ENCODE assay signal across 12 cellular contexts in genomic region chr2:219460424-219460926, GRCh38. TPM values are rescaled to one million over a fixed set of nuclear protein-coding genes. Genes with fewer than 3 reads are reported as not detected.
DNase-seq lines count a peak whose midpoint lies in the region; ATAC-seq, FAIRE-seq and TF ChIP-seq lines count a peak whose summit lies in the region.
"Had no signal": no experiment of that assay in that cellular context is flagged by ENCODE, and none has a peak within 500 bp of the region (broad histone marks: within the 10 kb centered on the region; RNA-seq: fewer than 3 reads in every experiment).

No MANE protein-coding gene starts in this region.

- CTCF ChIA-PET in K562 (lab: Yijun Ruan, JAX; ENCODE audit: low intra/inter-chr PET ratio), result interaction anchor here (1.6 kb wide), 1 partner anchor 61 kb away, joined by 7 read pairs; no protein-coding TSS in a partner anchor

- FAIRE-seq in K562 (lab: Jason Lieb, UNC), result no peak
- FAIRE-seq: GM12878 had no signal

- H3K36me3 ChIP-seq in HUES48 (ENCODE audit: control insufficient read depth, insufficient read depth, low read length) (peaks cover 7% of the 10 kb centered on the region; the same call in 1 of the 2 replicates), K562 (ENCODE audit: control insufficient read depth, insufficient read depth, low read length) (no peaks in the 10 kb centered on the region), skeletal muscle tissue (ENCODE audit: control insufficient read depth in 3 of 3, insufficient read depth in 3 of 3, low read length in 3 of 3) (peaks cover 26 to 46% (median 45%) of the 10 kb centered on the region in 3 donors)
- H3K36me3 ChIP-seq: adrenal gland had no signal

- DNase-seq in K562 (ENCODE audit: extremely low read depth in 1 of 4, low spot score in 3 of 4), result peak; percentile 43 to 57 (median 54)
- peak; percentile 39 for DNase-seq in iris pigment epithelial cell (ENCODE audit: low read depth)
- no peak for DNase-seq in SKM-1 treated with dmso at 0.1 percent for 144 hours (lab: John Stamatoyannopoulos, UW; ENCODE audit: unreplicated experiment)
- DNase-seq in middle frontal gyrus (ENCODE audit: extremely low spot score, low spot score), result no peak
- DNase-seq: stimulated activated naive CD4-positive, alpha-beta T cell treated with Interleukin-2 at 50 U/mL for 16 hours had no signal

- no peak overlapping the region for H3K9ac ChIP-seq in HUES48 (ENCODE audit: low read depth, low read length)
- H3K9ac ChIP-seq in K562 (ENCODE audit: insufficient read depth in 1 of 2, low read depth in 2 of 2, low read length in 2 of 2), result peak overlapping the region; percentile 23 to 88; a peak in 3 of 4 replicates
- H3K9ac ChIP-seq in skeletal muscle tissue (ENCODE audit: low read depth in 1 of 3, low read length in 3 of 3), result peak overlapping the region; percentile 64 to 85 (median 84)

- H3K27me3 ChIP-seq in HUES48 (ENCODE audit: control insufficient read depth, insufficient read depth, low read length) (peaks cover 4% of the 10 kb centered on the region; the same call in 1 of the 2 replicates), K562 (ENCODE audit: control insufficient read depth in 2 of 2, insufficient read depth in 2 of 2, low read length in 2 of 2) (no peaks in the 10 kb centered on the region), skeletal muscle tissue (ENCODE audit: control insufficient read depth in 3 of 3, insufficient read depth in 3 of 3, low read length in 3 of 3) (peaks cover 0 to 5% (median 0%) of the 10 kb centered on the region in 3 donors)
- H3K27me3 ChIP-seq: adrenal gland had no signal

- no peaks in the 10 kb centered on the region for H3K79me2 ChIP-seq in K562 (ENCODE audit: control insufficient read depth, insufficient read depth, low read length)

- peak overlapping the region; percentile 71 for H2AFZ ChIP-seq in K562 (ENCODE audit: low read depth, low read length)

- H3K9me1 ChIP-seq in K562 (ENCODE audit: control insufficient read depth, insufficient read depth, low read length), result no peaks in the 10 kb centered on the region

- no peak for TF ChIP-seq RAD21 in K562 (CRISPR knock-in tag; conservative IDR thresholded peaks at IDR 0.05 in 1 of 2, IDR thresholded peaks at IDR 0.05 in 1 of 2)

- TF ChIP-seq EP300 in K562 (IDR thresholded peaks at IDR 0.05; ENCODE audit: low read length), result no peak

- no TSS peak for BruUV-seq in K562 (replicated peaks; lab: Mats Ljungman, UMichigan)

- peak; percentile 66 for ATAC-seq in K562
- no peak for ATAC-seq in GM21423 (IDR thresholded peaks at IDR 0.05; ENCODE audit: unreplicated experiment)
- no peak for ATAC-seq in GM18861 (IDR thresholded peaks at IDR 0.05; ENCODE audit: unreplicated experiment)

- in situ Hi-C loops in K562 (cut with MboI), result no loop called here

- peak overlapping the region; percentile 23; the same call in 1 of the 2 replicates for H3K4me3 ChIP-seq in HUES48 (ENCODE audit: low read depth, low read length)
- H3K4me3 ChIP-seq in K562, result no peak overlapping the region
- H3K4me3 ChIP-seq in skeletal muscle tissue (ENCODE audit: low read length in 3 of 3), result peak overlapping the region; percentile 43 to 56 (median 54)
- H3K4me3 ChIP-seq: adrenal gland, GM12878 had no signal

- POLR2A ChIA-PET in K562 (lab: Yijun Ruan, JAX), result interaction anchor here (0.6 kb wide), 1 partner anchor 69 kb away, joined by 3 read pairs; no protein-coding TSS in a partner anchor

- H3K27ac ChIP-seq in HUES48 (ENCODE audit: low read depth, low read length) (peak overlapping the region; percentile 55), K562 (ENCODE audit: extremely low read depth, low read depth, low read length) (peak overlapping the region; percentile 41; the same call in 2 of the 3 replicates), skeletal muscle tissue (ENCODE audit: low read depth, low read length) (peak overlapping the region; percentile 93)

- WGBS in K562 (ENCODE audit: insufficient coverage, low coverage, missing lambda C conversion rate), result 52% methylated on average over 4 of the region's 18 CpGs

- H3K4me2 ChIP-seq in K562 (ENCODE audit: insufficient read depth, low read length), result no peak overlapping the region

- no peak for TF ChIP-seq CTCF in K562 (IDR thresholded peaks at IDR 0.05 in 2 of 3, conservative IDR thresholded peaks at IDR 0.05 in 1 of 3; ENCODE audit: insufficient read depth in 2 of 3, low read depth in 1 of 3, low read length in 3 of 3)

- H3K4me1 ChIP-seq in HUES48 (ENCODE audit: control insufficient read depth, insufficient read depth, low read length), result peaks cover 23% of the 10 kb centered on the region
- H3K4me1 ChIP-seq in K562 (replicated peaks in 1 of 2; ENCODE audit: control insufficient read depth in 2 of 2, insufficient read depth in 2 of 2, low read length in 2 of 2), result peaks cover 20 to 37% of the 10 kb centered on the region in 2 experiments
- H3K4me1 ChIP-seq in skeletal muscle tissue (ENCODE audit: control insufficient read depth in 3 of 3, insufficient read depth in 3 of 3, low read length in 3 of 3), result peaks cover 49 to 64% (median 54%) of the 10 kb centered on the region in 3 donors
- H3K4me1 ChIP-seq: adrenal gland had no signal

- no peak for TF ChIP-seq POLR2A in K562 (conservative IDR thresholded peaks at IDR 0.05)

- H3K9me3 ChIP-seq in HUES48 (ENCODE audit: control insufficient read depth, insufficient read depth, low read length) (no peaks in the 10 kb centered on the region), K562 (replicated peaks; ENCODE audit: control insufficient read depth, insufficient read depth, low read depth, low read length) (no peaks in the 10 kb centered on the region), skeletal muscle tissue (ENCODE audit: control insufficient read depth in 3 of 3, low read length in 3 of 3) (no peaks in the 10 kb centered on the region)
- H3K9me3 ChIP-seq: adrenal gland had no signal

- intact Hi-C loops in K562 (cut with micrococcal nuclease), result no loop called here

- no peaks in the 10 kb centered on the region for H4K20me1 ChIP-seq in K562 (replicated peaks; ENCODE audit: control insufficient read depth, insufficient read depth, low read length)

RNA-seq across cellular contexts. Expression of gene SPEG, which starts 25.8 kb away (rescaled TPM):
- 12.1 and 39.1 TPM in 2 replicates for total RNA-seq in K562 (2011; cell fraction: chromatin; rRNA removed; ENCODE audit: low replicate concordance)
- 23.0 and 26.8 TPM in 2 replicates for total RNA-seq in K562 (2011; cell fraction: nucleolus; rRNA removed)
- 15.2 and 19.2 TPM in 2 replicates for total RNA-seq in K562 (2011; cell fraction: nucleoplasm; rRNA removed)
- total RNA-seq in K562 (2014; rRNA removed), result 3.9 and 6.0 TPM in 2 replicates
- 1.3 and 1.5 TPM in 2 replicates for total RNA-seq in K562 (2014; rRNA removed; fragmentation: Illumina TruSeq; extraction: Trizol)
- total RNA-seq in K562 (2015; rRNA removed; fragmentation: Illumina TruSeq; extraction: Trizol), result 3.0 and 3.7 TPM in 2 replicates
- total RNA-seq in K562 (2021), result 6.0 and 8.7 TPM in 2 replicates
- 6.3 and 6.5 TPM in 2 replicates for polyA plus RNA-seq in K562 (2011; rRNA removed)
- 4.6 and 12.1 TPM in 2 replicates for polyA plus RNA-seq in K562 (2011; cell fraction: cytosol; rRNA removed)
- 24.5 and 70.3 TPM in 2 replicates for polyA plus RNA-seq in K562 (2011; cell fraction: nucleus; rRNA removed)
- polyA plus RNA-seq in K562 (2012), result 9.4 and 12.8 TPM in 2 replicates
- 2.4 and 5.5 TPM in 2 replicates for polyA plus RNA-seq in K562 (2014; fragmentation: Illumina TruSeq; extraction: Trizol)
- 1 to 10 TPM in 1 of 2 experiments, under 1 TPM in 1; 0.49 to 1.3 TPM for polyA plus RNA-seq in K562 (2014; fragmentation: Nextera tagmentation; extraction: Ambion mirVana)
- 6.5 and 7.9 TPM in 2 replicates for polyA plus RNA-seq in K562 (2014; rRNA removed)
- 1.5 and 2.0 TPM in 2 replicates for polyA minus RNA-seq in K562 (2011; rRNA and poly(A)+ RNA removed)
- polyA minus RNA-seq in K562 (2011; cell fraction: cytosol; rRNA and poly(A)+ RNA removed), result 3.1 and 4.2 TPM in 2 replicates
- 11.8 and 14.0 TPM in 2 replicates for polyA minus RNA-seq in K562 (2011; cell fraction: nucleus; rRNA and poly(A)+ RNA removed)
- 95.5 TPM for total RNA-seq in skeletal muscle tissue

RNA-seq across cellular contexts. Expression of gene GMPPA, which starts 38.2 kb away (rescaled TPM):
- 76.3 and 182 TPM in 2 replicates for total RNA-seq in K562 (2011; cell fraction: chromatin; rRNA removed; ENCODE audit: low replicate concordance)
- 113 and 116 TPM in 2 replicates for total RNA-seq in K562 (2011; cell fraction: nucleolus; rRNA removed)
- 78.7 and 92.4 TPM in 2 replicates for total RNA-seq in K562 (2011; cell fraction: nucleoplasm; rRNA removed)
- total RNA-seq in K562 (2014; rRNA removed) (66.7 and 93.8 TPM in 2 replicates), K562 (2014; rRNA removed; fragmentation: Illumina TruSeq; extraction: Trizol) (38.5 and 47.9 TPM in 2 replicates), K562 (2015; rRNA removed; fragmentation: Illumina TruSeq; extraction: Trizol) (59.6 and 65.4 TPM in 2 replicates), K562 (2021) (69.7 and 71.3 TPM in 2 replicates), skeletal muscle tissue (27.7 TPM)
- polyA plus RNA-seq in K562 (2011; rRNA removed) (101 and 108 TPM in 2 replicates), K562 (2014; fragmentation: Illumina TruSeq; extraction: Trizol) (82.1 and 90.5 TPM in 2 replicates), K562 (2014; fragmentation: Nextera tagmentation; extraction: Ambion mirVana) (10 to 100 TPM in 1 of 2 experiments, 1 to 10 TPM in 1; 7.0 to 24.7 TPM), K562 (2014; rRNA removed) (71.2 and 75.4 TPM in 2 replicates)
- polyA plus RNA-seq in K562 (2011; cell fraction: cytosol; rRNA removed), result 152 and 203 TPM in 2 replicates
- polyA plus RNA-seq in K562 (2011; cell fraction: nucleus; rRNA removed), result 219 and 235 TPM in 2 replicates
- polyA plus RNA-seq in K562 (2012), result 99.0 and 134 TPM in 2 replicates
- 73.2 and 103 TPM in 2 replicates for polyA minus RNA-seq in K562 (2011; rRNA and poly(A)+ RNA removed)
- polyA minus RNA-seq in K562 (2011; cell fraction: cytosol; rRNA and poly(A)+ RNA removed), result 47.8 and 64.1 TPM in 2 replicates
- polyA minus RNA-seq in K562 (2011; cell fraction: nucleus; rRNA and poly(A)+ RNA removed), result 38.2 and 59.0 TPM in 2 replicates

RNA-seq across cellular contexts. Expression of gene DES, which starts 42.3 kb away (rescaled TPM):
- 4.9 and 11.0 TPM in 2 replicates for total RNA-seq in K562 (2011; cell fraction: chromatin; rRNA removed; ENCODE audit: low replicate concordance)
- total RNA-seq in K562 (2011; cell fraction: nucleolus; rRNA removed), result 5.9 and 8.8 TPM in 2 replicates
- 5.4 and 9.5 TPM in 2 replicates for total RNA-seq in K562 (2011; cell fraction: nucleoplasm; rRNA removed)
- total RNA-seq in K562 (2014; rRNA removed) (25.8 and 27.8 TPM in 2 replicates), K562 (2014; rRNA removed; fragmentation: Illumina TruSeq; extraction: Trizol) (12.0 and 18.2 TPM in 2 replicates), K562 (2015; rRNA removed; fragmentation: Illumina TruSeq; extraction: Trizol) (28.3 and 29.1 TPM in 2 replicates), K562 (2021) (17.4 and 21.9 TPM in 2 replicates), skeletal muscle tissue (3,588 TPM)
- polyA plus RNA-seq in K562 (2011; rRNA removed) (17.0 and 58.9 TPM in 2 replicates), K562 (2014; fragmentation: Illumina TruSeq; extraction: Trizol) (32.7 and 35.3 TPM in 2 replicates), K562 (2014; fragmentation: Nextera tagmentation; extraction: Ambion mirVana) (1 to 10 TPM; 2.5 to 4.0 TPM), K562 (2014; rRNA removed) (21.2 and 25.1 TPM in 2 replicates)
- 13.4 and 60.3 TPM in 2 replicates for polyA plus RNA-seq in K562 (2011; cell fraction: cytosol; rRNA removed)
- 5.3 and 28.7 TPM in 2 replicates for polyA plus RNA-seq in K562 (2011; cell fraction: nucleus; rRNA removed)
- 21.4 and 54.5 TPM in 2 replicates for polyA plus RNA-seq in K562 (2012)
- 8.9 and 64.7 TPM in 2 replicates for polyA minus RNA-seq in K562 (2011; rRNA and poly(A)+ RNA removed)
- polyA minus RNA-seq in K562 (2011; cell fraction: cytosol; rRNA and poly(A)+ RNA removed), result 5.5 and 26.3 TPM in 2 replicates
- 3.0 and 5.9 TPM in 2 replicates for polyA minus RNA-seq in K562 (2011; cell fraction: nucleus; rRNA and poly(A)+ RNA removed)
- polyA plus RNA-seq: GM12878 had no signal

RNA-seq across cellular contexts. Expression of gene ASIC4, which starts 53.8 kb away (rescaled TPM):
- 14.4 and 30.7 TPM in 2 replicates for total RNA-seq in K562 (2011; cell fraction: chromatin; rRNA removed; ENCODE audit: low replicate concordance)
- total RNA-seq in K562 (2011; cell fraction: nucleolus; rRNA removed), result 21.7 and 26.1 TPM in 2 replicates
- 15.1 and 18.3 TPM in 2 replicates for total RNA-seq in K562 (2011; cell fraction: nucleoplasm; rRNA removed)
- total RNA-seq in K562 (2014; rRNA removed), result 17.7 and 24.8 TPM in 2 replicates
- total RNA-seq in K562 (2014; rRNA removed; fragmentation: Illumina TruSeq; extraction: Trizol), result 2.3 and 3.8 TPM in 2 replicates
- total RNA-seq in K562 (2015; rRNA removed; fragmentation: Illumina TruSeq; extraction: Trizol), result 9.6 and 9.8 TPM in 2 replicates
- total RNA-seq in K562 (2021), result 13.5 and 14.7 TPM in 2 replicates
- 2.5 and 8.6 TPM in 2 replicates for polyA plus RNA-seq in K562 (2011; rRNA removed)
- polyA plus RNA-seq in K562 (2011; cell fraction: cytosol; rRNA removed), result 4.7 and 5.7 TPM in 2 replicates
- polyA plus RNA-seq in K562 (2011; cell fraction: nucleus; rRNA removed), result 48.9 and 62.7 TPM in 2 replicates
- polyA plus RNA-seq in K562 (2012), result 15.2 and 19.8 TPM in 2 replicates
- polyA plus RNA-seq in K562 (2014; fragmentation: Illumina TruSeq; extraction: Trizol), result 4.8 and 5.0 TPM in 2 replicates
- under 1 TPM; 0.07 to 0.08 TPM for polyA plus RNA-seq in K562 (2014; fragmentation: Nextera tagmentation; extraction: Ambion mirVana)
- 19.0 and 19.2 TPM in 2 replicates for polyA plus RNA-seq in K562 (2014; rRNA removed)
- 2.5 and 4.5 TPM in 2 replicates for polyA minus RNA-seq in K562 (2011; rRNA and poly(A)+ RNA removed)
- polyA minus RNA-seq in K562 (2011; cell fraction: cytosol; rRNA and poly(A)+ RNA removed), result 2.6 and 8.5 TPM in 2 replicates
- polyA minus RNA-seq in K562 (2011; cell fraction: nucleus; rRNA and poly(A)+ RNA removed), result 13.9 and 26.5 TPM in 2 replicates
- total RNA-seq in skeletal muscle tissue, result not detected
- total RNA-seq: GM12878, mononuclear cell had no signal

Comparison
In these comparisons a context has a peak if more than half of its experiments do, and no peak if none do; other contexts are left out.
1. H3K27ac ChIP-seq: peak in every context shown above with its lines; median percentile 93 in skeletal muscle tissue; 55 in HUES48; 41 in K562.
2. DNase-seq: peak in K562 (4 of 4) and iris pigment epithelial cell (single experiment); none in SKM-1 treated with dmso at 0.1 percent for 144 hours (single experiment) and middle frontal gyrus (single experiment).
3. RNA of gene DES, which starts 42.3 kb away (total RNA-seq): 3,588 TPM in skeletal muscle tissue (single experiment); 4.9 to 29.1 TPM in K562; every median in the first group is over 100 times any median in the second.